In the genomic region with DNA sequence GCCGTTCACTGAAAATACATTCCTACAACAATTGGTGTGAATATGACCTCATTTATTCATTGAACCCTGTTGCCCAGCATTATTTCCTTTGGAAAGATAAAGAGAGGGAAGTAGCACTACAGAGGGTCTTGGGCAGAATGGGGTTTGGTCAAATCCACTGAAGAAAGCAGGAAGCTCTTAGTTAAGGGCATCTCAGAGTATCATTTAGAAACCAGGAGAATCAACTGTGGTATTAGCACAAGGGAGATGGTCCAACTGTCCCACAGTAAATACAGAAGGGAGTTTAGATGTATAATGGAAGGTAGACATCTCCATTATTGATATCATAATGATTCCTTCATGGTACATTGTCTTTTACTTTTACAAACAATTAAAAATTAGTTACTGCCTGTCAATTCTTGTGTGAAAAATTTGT, we compare ENCODE assay signal across 12 cellular contexts.
DNase-seq lines count a peak whose midpoint lies in the region; ATAC-seq, FAIRE-seq and TF ChIP-seq lines count a peak whose summit lies in the region.
"Had no signal": no experiment of that assay in that cellular context is flagged by ENCODE, and none has a peak within 500 bp of the region (broad histone marks: within the 10 kb centered on the region; RNA-seq: fewer than 3 reads in every experiment).

No MANE protein-coding gene starts in this region.

- H2AFZ ChIP-seq in KMS-11 (ENCODE audit: low read depth), result peak overlapping the region; percentile 31; the same call in 1 of the 2 replicates

- H3K79me2 ChIP-seq in KMS-11 (ENCODE audit: insufficient read depth, low read depth), result no peaks in the 10 kb centered on the region

- ATAC-seq in GM18519 (IDR thresholded peaks at IDR 0.05; ENCODE audit: low FRiP score, unreplicated experiment) (peak; percentile 14), GM19455 (IDR thresholded peaks at IDR 0.05; ENCODE audit: unreplicated experiment) (peak; percentile 43), HG02938 (IDR thresholded peaks at IDR 0.05; ENCODE audit: unreplicated experiment) (peak; percentile 36)
- ATAC-seq: left ventricle myocardium superior had no signal

- H3K4me2 ChIP-seq in KMS-11, result peak overlapping the region; percentile 34

- FAIRE-seq in H54 (lab: Jason Lieb, UNC), result no peak

- DNase-seq in H54 (ENCODE audit: insufficient read length, low spot score), result no peak
- no peak for DNase-seq in GM13977 (ENCODE audit: low spot score)
- DNase-seq in AG08396 (ENCODE audit: low spot score), result no peak
- DNase-seq in activated CD4-positive, CD25-positive, alpha-beta regulatory T cell treated with anti-CD3 and anti-CD28 coated beads, Interleukin-2, amount 50 U/mL, for 72 hours, result no peak
- DNase-seq: Caco-2, cerebellar nuclear complex, left ventricle myocardium superior, NCI-H524 treated with DMSO at 0.1 percent for 48 hours had no signal

- H3K27ac ChIP-seq in KMS-11, result peak overlapping the region; percentile 12; the same call in 1 of the 2 replicates

- in situ Hi-C loops in GM13977 (cut with MboI; ENCODE audit: low pct_unique_long_range_greater_than_20kb, low sequenced_read_pairs, unreplicated experiment), result no loop called here

- H3K36me3 ChIP-seq in KMS-11 (ENCODE audit: insufficient read depth), result no peaks in the 10 kb centered on the region

- no peak overlapping the region for H3K9ac ChIP-seq in KMS-11

- no peak for TF ChIP-seq POLR2A in H54 (IDR thresholded peaks at IDR 0.05; ENCODE audit: low read depth, low read length)

- no peak for TF ChIP-seq CTCF in KMS-11 (conservative IDR thresholded peaks at IDR 0.05; ENCODE audit: low read depth, low read length)
- no peak for TF ChIP-seq CTCF in GM13977 (IDR thresholded peaks at IDR 0.05; ENCODE audit: extremely low read depth, insufficient read depth, missing control alignments)

- no peak overlapping the region for H3K4me3 ChIP-seq in KMS-11 (IDR thresholded peaks at IDR 0.05; ENCODE audit: insufficient read depth, low read depth, low read length)

- peaks cover 23% of the 10 kb centered on the region for H3K4me1 ChIP-seq in KMS-11 (ENCODE audit: low read depth, poor library complexity, severe bottlenecking)

- H4K20me1 ChIP-seq in KMS-11 (ENCODE audit: insufficient read depth), result no peaks in the 10 kb centered on the region

- H3K27me3 ChIP-seq in KMS-11 (ENCODE audit: insufficient read depth, low read depth), result no peaks in the 10 kb centered on the region
